Comparison of ENCODE assay signal across 8 cellular contexts in genomic region chr16:47142469-47143328, GRCh38. TPM values are rescaled to one million over a fixed set of nuclear protein-coding genes. Genes with fewer than 3 reads are reported as not detected.
DNase-seq lines count a peak whose midpoint lies in the region; ATAC-seq lines count a peak whose summit lies in the region.

No MANE protein-coding gene starts in this region.

- peak; percentile 70 for DNase-seq in D341Med (ENCODE audit: low spot score)
- DNase-seq in Jurkat, Clone E6-1 (ENCODE audit: low read depth, low spot score), result no peak
- DNase-seq in T-helper 17 cell, result peak in 2 of 3 donors; percentile 12 to 23
- DNase-seq in cerebellum (ENCODE audit: low spot score), result peak; percentile 19
- peak; percentile 32 for DNase-seq in kidney glomerular epithelial cell (lab: John Stamatoyannopoulos, UW)
- peak; percentile 7 for DNase-seq in stimulated activated CD4-positive, alpha-beta T cell treated with anti-CD3 and anti-CD28 coated beads, Interleukin-4, amount 100 ng/mL, for 24 hours
- DNase-seq in NCI-H1436 (lab: John Stamatoyannopoulos, UW), result no peak

- peak overlapping the region; percentile 84 for H3K27ac Mint-ChIP-seq in T-helper 17 cell

- no peaks in the 10 kb centered on the region for H3K9me3 ChIP-seq in T-helper 17 cell (ENCODE audit: control insufficient read depth, low read length, poor library complexity, severe bottlenecking)

- H3K27me3 Mint-ChIP-seq in T-helper 17 cell, result peaks cover 9% of the 10 kb centered on the region

- no peaks in the 10 kb centered on the region for H3K36me3 Mint-ChIP-seq in T-helper 17 cell (ENCODE audit: low read depth)

- peaks cover 26% of the 10 kb centered on the region for H3K4me1 Mint-ChIP-seq in T-helper 17 cell

- H3K4me3 ChIP-seq in Jurkat, Clone E6-1 (ENCODE audit: low read length), result peak overlapping the region; percentile 74

- peak; percentile 5 for ATAC-seq in GM21367 (IDR thresholded peaks at IDR 0.05; ENCODE audit: unreplicated experiment)
- ATAC-seq in T-helper 17 cell, result peak; percentile 0

- H3K4me3 Mint-ChIP-seq in T-helper 17 cell, result peak overlapping the region; percentile 94

RNA-seq across cellular contexts. Expression of gene NETO2, which starts 1.0 kb away (rescaled TPM):
- 90.3 TPM for polyA plus RNA-seq in Jurkat, Clone E6-1 (2012; ENCODE audit: insufficient read depth, insufficient read length)
- 1 to 10 TPM; 5.3 to 5.8 TPM for total RNA-seq in T-helper 17 cell
- 141 TPM for total RNA-seq in cerebellum

Comparison
In these comparisons a context has a peak if more than half of its experiments do, and no peak if none do; other contexts are left out.
1. DNase-seq: peak in D341Med (single experiment), T-helper 17 cell (2 of 3), cerebellum (single experiment), kidney glomerular epithelial cell (single experiment) and stimulated activated CD4-positive, alpha-beta T cell treated with anti-CD3 and anti-CD28 coated beads, Interleukin-4, amount 100 ng/mL, for 24 hours (single experiment); none in Jurkat, Clone E6-1 (single experiment) and NCI-H1436 (single experiment).
2. RNA of gene NETO2, which starts 1.0 kb away (total RNA-seq): 141 TPM in cerebellum (single experiment); 5.3 to 5.8 TPM in T-helper 17 cell; every median in the first group is over 10 times any median in the second.